3 cellular contexts compared by ENCODE assay signal in genomic region chr7:109622320-109622719, GRCh38.
"Had no signal": no experiment of that assay in that cellular context is flagged by ENCODE, and none has a peak within 500 bp of the region (broad histone marks: within the 10 kb centered on the region; RNA-seq: fewer than 3 reads in every experiment).

No MANE protein-coding gene starts in this region.

- DNase-seq: GDM1, GF-D8 had no signal

- H3K4me3 ChIP-seq: GM12878 had no signal

- ATAC-seq: GM12878 had no signal
